In the genomic region with DNA sequence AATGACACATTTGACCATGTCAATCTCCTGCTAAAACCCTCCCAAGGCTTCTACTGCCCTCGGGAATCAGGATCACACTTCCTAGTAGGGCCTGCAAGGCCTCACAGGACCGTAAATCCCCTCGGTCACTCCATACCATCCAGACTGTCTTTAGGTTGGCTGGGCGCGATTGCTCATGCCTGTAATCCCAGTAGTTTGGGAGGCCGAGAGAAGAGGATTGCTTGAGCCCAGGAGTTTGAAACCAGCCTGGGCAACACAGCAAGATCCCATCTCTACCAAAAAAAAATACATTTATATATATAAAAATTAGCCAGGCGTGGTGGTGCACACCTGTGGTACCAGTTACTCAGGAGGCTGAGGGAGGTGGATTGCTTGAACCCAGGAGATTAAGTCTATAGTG, we compare ENCODE assay signal across 35 cellular contexts. TPM values are rescaled to one million over a fixed set of nuclear protein-coding genes. Genes with fewer than 3 reads are reported as not detected.
"Had no signal": no experiment of that assay in that cellular context is flagged by ENCODE, and none has a peak within 500 bp of the region (broad histone marks: within the 10 kb centered on the region; RNA-seq: fewer than 3 reads in every experiment).

No MANE protein-coding gene starts in this region.

- H3K79me2 ChIP-seq: hepatocyte had no signal

- H3K27me3 Mint-ChIP-seq: dendritic cell treated with granulocyte-macrophage colony-stimulating factor and Interleukin-4, amounts not matched to agents 40 ng/mL and 50 ng/mL, for 4 days; memory B cell; type B pancreatic cell had no signal

- FAIRE-seq: colon, endothelial cell of umbilical vein, kidney had no signal

- H3K36me3 ChIP-seq: neutrophil, prostate gland, right atrium auricular region, stomach, tibial artery had no signal

- H3K4me1 ChIP-seq: foreskin keratinocyte, prostate gland, stomach, tibial artery had no signal

- ATAC-seq: foreskin keratinocyte; gastroesophageal sphincter; natural killer cell; stimulated activated effector memory CD8-positive, alpha-beta T cell treated with anti-CD3 and anti-CD28 coated beads, Interleukin-12 subunit alpha, Interleukin-12 subunit beta, amount 100 ng/mL, for 72 hours had no signal

- H2AFZ ChIP-seq: hepatocyte had no signal

- DNase-seq: effector CD8-positive, alpha-beta T cell; foreskin keratinocyte; kidney; natural killer cell; sigmoid colon; stimulated activated CD4-positive, alpha-beta T cell treated with anti-CD3 and anti-CD28 coated beads, Interleukin-2, amount 100 ng/mL, for 24 hours; stimulated activated CD4-positive, alpha-beta T cell treated with anti-CD3 and anti-CD28 coated beads, Interleukin-4, amount 100 ng/mL, for 24 hours; stimulated activated naive CD4-positive, alpha-beta T cell treated with Interleukin-2 at 50 U/mL for 16 hours; stomach; tibial artery had no signal

- H3K36me3 Mint-ChIP-seq: natural killer cell; stimulated activated effector memory CD8-positive, alpha-beta T cell treated with anti-CD3 and anti-CD28 coated beads, Interleukin-12 subunit alpha, Interleukin-12 subunit beta, amount 100 ng/mL, for 72 hours; type B pancreatic cell had no signal

- H3K27me3 ChIP-seq: esophagus muscularis mucosa, foreskin keratinocyte, gastroesophageal sphincter, heart left ventricle, hepatocyte, neutrophil, right atrium auricular region, sigmoid colon, stomach, tibial artery had no signal

- H3K9me3 ChIP-seq: esophagus muscularis mucosa, gastroesophageal sphincter, heart left ventricle, neutrophil, prostate gland, right atrium auricular region, sigmoid colon, stomach, tibial artery had no signal

- H3K4me2 ChIP-seq: hepatocyte had no signal

- H3K9me3 Mint-ChIP-seq: dendritic cell treated with granulocyte-macrophage colony-stimulating factor and Interleukin-4, amounts not matched to agents 40 ng/mL and 50 ng/mL, for 4 days; memory B cell; natural killer cell; neural crest cell; stimulated activated effector memory CD8-positive, alpha-beta T cell treated with anti-CD3 and anti-CD28 coated beads, Interleukin-12 subunit alpha, Interleukin-12 subunit beta, amount 100 ng/mL, for 72 hours; type B pancreatic cell had no signal

- H3K27ac ChIP-seq: esophagus muscularis mucosa, foreskin keratinocyte, gastroesophageal sphincter, hepatocyte, neutrophil, prostate gland, right atrium auricular region, sigmoid colon, stomach, tibial artery had no signal

- H3K27ac Mint-ChIP-seq: dendritic cell treated with granulocyte-macrophage colony-stimulating factor and Interleukin-4, amounts not matched to agents 40 ng/mL and 50 ng/mL, for 4 days; memory B cell; natural killer cell; stimulated activated effector memory CD8-positive, alpha-beta T cell treated with anti-CD3 and anti-CD28 coated beads, Interleukin-12 subunit alpha, Interleukin-12 subunit beta, amount 100 ng/mL, for 72 hours; type B pancreatic cell had no signal

- H3K4me3 Mint-ChIP-seq: dendritic cell treated with granulocyte-macrophage colony-stimulating factor and Interleukin-4, amounts not matched to agents 40 ng/mL and 50 ng/mL, for 4 days; memory B cell; natural killer cell; neural crest cell; stimulated activated effector memory CD8-positive, alpha-beta T cell treated with anti-CD3 and anti-CD28 coated beads, Interleukin-12 subunit alpha, Interleukin-12 subunit beta, amount 100 ng/mL, for 72 hours; type B pancreatic cell had no signal

- H3K4me3 ChIP-seq: esophagus muscularis mucosa, gastroesophageal sphincter, heart left ventricle, hepatocyte, lung, prostate gland, right atrium auricular region, sigmoid colon, stomach, tibial artery had no signal

RNA-seq across cellular contexts. Expression of a gene that starts 15.4 kb away (rescaled TPM):
- total RNA-seq: endothelial cell of umbilical vein, epithelial cell of proximal tubule, esophagus muscularis mucosa, fibroblast of lung, gastroesophageal sphincter, heart left ventricle, hepatocyte, kidney, left lobe of liver, liver, lung, mononuclear cell, natural killer cell, neural crest cell, omental fat pad, right atrium auricular region, sigmoid colon, skeletal muscle tissue, stomach, subcutaneous adipose tissue, temporal lobe, urinary bladder had no signal
- polyA plus RNA-seq: endothelial cell of umbilical vein, fibroblast of lung, foreskin keratinocyte, heart left ventricle, lung, stomach, urinary bladder had no signal
